In the genomic region with DNA sequence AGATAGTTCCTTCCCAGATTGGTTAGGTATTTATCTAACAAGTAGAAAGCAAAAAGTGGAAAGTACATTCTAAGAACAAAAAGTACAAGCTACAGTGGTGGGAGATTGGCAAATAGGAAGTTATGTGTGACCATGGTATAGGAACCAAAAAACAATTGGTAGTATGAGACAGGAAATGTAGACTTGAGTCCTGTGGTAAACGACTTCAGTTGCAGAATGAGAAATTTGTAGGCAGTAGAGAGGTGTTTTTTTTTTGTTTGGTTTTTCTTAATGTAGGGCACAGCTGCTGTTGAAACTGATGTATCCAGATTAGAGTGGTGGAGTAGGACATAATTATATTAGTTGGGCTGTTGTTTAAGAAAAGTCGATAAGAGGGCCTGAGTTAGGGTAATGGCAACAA, we compare ENCODE assay signal across 8 cellular contexts.
A peak's percentile ranks its signal among the peaks of the same experiment; 100 is the strongest.
DNase-seq lines count a peak whose midpoint lies in the region; ATAC-seq, FAIRE-seq and TF ChIP-seq lines count a peak whose summit lies in the region.

No MANE protein-coding gene starts in this region.

- no peak overlapping the region for H2BK5ac ChIP-seq in trophoblast cell (ENCODE audit: low read depth, low read length, poor library complexity)

- H3K9ac ChIP-seq in endodermal cell (ENCODE audit: extremely low read depth, low read length, poor library complexity, severe bottlenecking), result no peak overlapping the region
- no peak overlapping the region for H3K9ac ChIP-seq in trophoblast cell (ENCODE audit: low read length)

- no peak overlapping the region for H2AK5ac ChIP-seq in trophoblast cell (ENCODE audit: low read length)

- H4K8ac ChIP-seq in trophoblast cell (ENCODE audit: low read depth, low read length), result no peak overlapping the region

- no peaks in the 10 kb centered on the region for H3K9me3 Mint-ChIP-seq in endodermal cell

- H3K9me3 ChIP-seq in endodermal cell (ENCODE audit: control insufficient read depth, low read length) (peaks cover 7% of the 10 kb centered on the region), trophoblast cell (ENCODE audit: insufficient read depth, low read depth, low read length) (no peaks in the 10 kb centered on the region)

- H3K36me3 ChIP-seq in endodermal cell (ENCODE audit: control insufficient read depth, insufficient read depth, low read length) (peaks cover 60% of the 10 kb centered on the region), trophoblast cell (ENCODE audit: control insufficient read depth in 1 of 2, insufficient read depth in 2 of 2, low read length in 2 of 2) (peaks cover 4 to 5% of the 10 kb centered on the region in 2 experiments)

- peaks cover 58% of the 10 kb centered on the region for H3K36me3 Mint-ChIP-seq in endodermal cell (ENCODE audit: low read depth)

- DNase-seq in GM10266 (ENCODE audit: extremely low spot score), result peak; percentile 37
- no peak for DNase-seq in endodermal cell
- DNase-seq in HCEC 1CT, result no peak
- no peak for DNase-seq in NCI-H2107 (lab: John Stamatoyannopoulos, UW)
- DNase-seq in trophoblast cell, result no peak
- DNase-seq in D721Med (ENCODE audit: insufficient read length, low spot score), result no peak

- peaks cover 5% of the 10 kb centered on the region for H3K4me1 Mint-ChIP-seq in endodermal cell

- H3K79me1 ChIP-seq in trophoblast cell (ENCODE audit: low read length), result no peaks in the 10 kb centered on the region

- peak; percentile 100 for ATAC-seq in GM21381 (IDR thresholded peaks at IDR 0.05; ENCODE audit: unreplicated experiment)
- peak; percentile 99 for ATAC-seq in HG03521 (IDR thresholded peaks at IDR 0.05; ENCODE audit: unreplicated experiment)

- H3K27ac ChIP-seq in endodermal cell (ENCODE audit: low read depth, low read length) (no peak overlapping the region), trophoblast cell (ENCODE audit: low read depth, low read length) (no peak overlapping the region)

- H3K4me3 ChIP-seq in endodermal cell (ENCODE audit: low read length) (no peak overlapping the region), trophoblast cell (ENCODE audit: low read depth, low read length) (no peak overlapping the region)

- H2BK120ac ChIP-seq in trophoblast cell (ENCODE audit: insufficient read depth, low read length, poor library complexity), result no peak overlapping the region

- no peak overlapping the region for H3K4me3 Mint-ChIP-seq in endodermal cell

- H3K79me2 ChIP-seq in trophoblast cell (ENCODE audit: control insufficient read depth, insufficient read depth, low read length, poor library complexity), result no peaks in the 10 kb centered on the region

- no peak overlapping the region for H3K4ac ChIP-seq in trophoblast cell (ENCODE audit: low read depth, low read length)

- H3K18ac ChIP-seq in trophoblast cell (ENCODE audit: low read length), result no peak overlapping the region

- no peak overlapping the region for H2BK12ac ChIP-seq in trophoblast cell (ENCODE audit: low read length)

- no peak overlapping the region for H3K4me2 ChIP-seq in trophoblast cell (ENCODE audit: low read length)

- no peak overlapping the region for H2AFZ ChIP-seq in trophoblast cell (ENCODE audit: insufficient read depth, low read length, poor library complexity)

- WGBS in endodermal cell (ENCODE audit: insufficient coverage in 1 of 2, insufficient read length in 1 of 2), 2 experiments, result 86 to 94% methylated on average over 1 to 2 of the region's 2 CpGs
- WGBS in trophoblast cell (ENCODE audit: extremely low coverage, insufficient coverage, insufficient read length), result no CpG with 5 or more reads among the region's 2 CpGs

- no peak overlapping the region for H3K23ac ChIP-seq in trophoblast cell (ENCODE audit: low read length)

- H3K27me3 Mint-ChIP-seq in endodermal cell (ENCODE audit: insufficient read depth), result no peaks in the 10 kb centered on the region

- H3K4me1 ChIP-seq in endodermal cell (ENCODE audit: control insufficient read depth, insufficient read depth, low read length) (no peaks in the 10 kb centered on the region), trophoblast cell (ENCODE audit: control insufficient read depth in 1 of 2, insufficient read depth in 2 of 2, low read length in 2 of 2) (no peaks in the 10 kb centered on the region)

- no peak for FAIRE-seq in D721Med (lab: Jason Lieb, UNC)

- no peak overlapping the region for H4K12ac ChIP-seq in trophoblast cell (ENCODE audit: low read depth, low read length)

- no peak overlapping the region for H3K14ac ChIP-seq in trophoblast cell (ENCODE audit: low read length)

- TF ChIP-seq CTCF in GM10266 (IDR thresholded peaks at IDR 0.05; ENCODE audit: control insufficient read depth, insufficient read depth, low read depth, missing control alignments) (no peak), endodermal cell (conservative IDR thresholded peaks at IDR 0.05) (no peak), D721Med (IDR thresholded peaks at IDR 0.05; ENCODE audit: insufficient read depth, missing control alignments) (no peak)

- H4K91ac ChIP-seq in trophoblast cell (ENCODE audit: low read depth, low read length), result no peak overlapping the region

- peak overlapping the region; percentile 11 for H3K27ac Mint-ChIP-seq in endodermal cell

- H3K27me3 ChIP-seq in endodermal cell (ENCODE audit: control insufficient read depth, insufficient read depth, low read length, poor library complexity, severe bottlenecking) (no peaks in the 10 kb centered on the region), trophoblast cell (ENCODE audit: insufficient read depth, low read length) (no peaks in the 10 kb centered on the region)
